In genomic region chr5:10660135-10660534, GRCh38 we compare ENCODE assay signal across 32 cellular contexts.
"Had no signal": no experiment of that assay in that cellular context is flagged by ENCODE, and none has a peak within 500 bp of the region (broad histone marks: within the 10 kb centered on the region; RNA-seq: fewer than 3 reads in every experiment).

No MANE protein-coding gene starts in this region.

- H3K4me2 ChIP-seq: SK-N-SH had no signal

- ATAC-seq: activated CD8-positive, alpha-beta T cell treated with anti-CD3 and anti-CD28 coated beads for 36 hours; activated naive CD8-positive, alpha-beta T cell treated with anti-CD3 and anti-CD28 coated beads, Interleukin-2, amount 50 U/mL, for 24 hours; Panc1; T-cell had no signal

- H3K4me3 Mint-ChIP-seq: activated B cell treated with CpG ODN at 0.5 μM for 24 hours; activated CD4-positive, alpha-beta T cell treated with anti-CD3 and anti-CD28 coated beads, Interleukin-2, amount 10 ng/mL, durations not matched to agents 24 days and 14 days; activated CD8-positive, alpha-beta T cell treated with anti-CD3 and anti-CD28 coated beads for 36 hours; activated naive CD4-positive, alpha-beta T cell treated with anti-CD3 and anti-CD28 coated beads, Interleukin-2, amount 10 ng/mL, durations not matched to agents 7 days and 5 days; activated naive CD8-positive, alpha-beta T cell; activated naive CD8-positive, alpha-beta T cell treated with anti-CD3 and anti-CD28 coated beads, Interleukin-2, amount 50 U/mL, for 24 hours; activated T-helper 1 cell treated with anti-CD3 and anti-CD28 coated beads, Interleukin-12 subunit alpha, Interleukin-12 subunit beta, Interleukin-2, Interleukin-4 antibody, amounts not matched to agents 30 ng/mL and 10 ng/mL and 1 ng/mL, durations not matched to agents 14 hours and 24 hours and 36 hours; brain; T-cell had no signal

- H3K9me3 Mint-ChIP-seq: activated CD4-positive, alpha-beta T cell treated with anti-CD3 and anti-CD28 coated beads, Interleukin-2, amount 10 ng/mL, durations not matched to agents 24 days and 14 days; activated naive CD4-positive, alpha-beta T cell treated with anti-CD3 and anti-CD28 coated beads, Interleukin-2, amount 10 ng/mL, durations not matched to agents 7 days and 5 days; activated T-helper 1 cell treated with anti-CD3 and anti-CD28 coated beads, Interleukin-12 subunit alpha, Interleukin-12 subunit beta, Interleukin-2, Interleukin-4 antibody, amounts not matched to agents 30 ng/mL and 10 ng/mL and 1 ng/mL, durations not matched to agents 14 hours and 24 hours and 36 hours; brain had no signal

- H3K4me3 ChIP-seq: MG63, SJSA1 had no signal

- DNase-seq: activated B cell treated with CpG ODN at 0.5 μM for 24 hours; activated CD4-positive, alpha-beta T cell treated with anti-CD3 and anti-CD28 coated beads, Interleukin-2, amount 10 ng/mL, durations not matched to agents 24 days and 14 days; activated CD4-positive, alpha-beta T cell treated with anti-CD3 and anti-CD28 coated beads, Interleukin-2, amount 50 U/mL, for 4 hours; activated CD8-positive, alpha-beta T cell treated with anti-CD3 and anti-CD28 coated beads for 36 hours; activated naive CD4-positive, alpha-beta T cell treated with anti-CD3 and anti-CD28 coated beads, Interleukin-2, amount 10 ng/mL, durations not matched to agents 7 days and 5 days; activated naive CD8-positive, alpha-beta T cell treated with anti-CD3 and anti-CD28 coated beads, Interleukin-2, amount 50 U/mL, for 24 hours; activated T-cell treated with anti-CD3 and anti-CD28 coated beads, Interleukin-2, amount 50 U/mL, for 1 hour; anterior cingulate cortex; caudate nucleus; cerebellar nuclear complex; Kasumi-1; KG1; MG63; NCI-H1048; NCI-H1105 treated with DMSO at 0.1 percent for 48 hours; NCI-H1436 treated with DMSO at 0.1 percent for 48 hours; NCI-H1694 treated with DMSO at 0.1 percent for 48 hours; NCI-H2029; NCI-H345; NCI-H524 treated with DMSO at 0.1 percent for 48 hours; SHP77 treated with DMSO at 0.1 percent for 48 hours; SK-N-SH; T-cell; T-helper 2 cell; T-helper 9 cell had no signal

- H3K27ac Mint-ChIP-seq: activated CD4-positive, alpha-beta T cell treated with anti-CD3 and anti-CD28 coated beads, Interleukin-2, amount 10 ng/mL, durations not matched to agents 24 days and 14 days; activated CD8-positive, alpha-beta T cell treated with anti-CD3 and anti-CD28 coated beads for 36 hours; activated naive CD4-positive, alpha-beta T cell treated with anti-CD3 and anti-CD28 coated beads, Interleukin-2, amount 10 ng/mL, durations not matched to agents 7 days and 5 days; activated naive CD8-positive, alpha-beta T cell; activated naive CD8-positive, alpha-beta T cell treated with anti-CD3 and anti-CD28 coated beads, Interleukin-2, amount 50 U/mL, for 24 hours; activated T-helper 1 cell treated with anti-CD3 and anti-CD28 coated beads, Interleukin-12 subunit alpha, Interleukin-12 subunit beta, Interleukin-2, Interleukin-4 antibody, amounts not matched to agents 30 ng/mL and 10 ng/mL and 1 ng/mL, durations not matched to agents 14 hours and 24 hours and 36 hours; brain; T-cell had no signal

- H3K36me3 Mint-ChIP-seq: activated naive CD4-positive, alpha-beta T cell treated with anti-CD3 and anti-CD28 coated beads, Interleukin-2, amount 10 ng/mL, durations not matched to agents 7 days and 5 days; activated naive CD8-positive, alpha-beta T cell; brain; T-cell had no signal

- H3K27me3 Mint-ChIP-seq: activated B cell treated with CpG ODN at 0.5 μM for 24 hours; activated CD4-positive, alpha-beta T cell treated with anti-CD3 and anti-CD28 coated beads, Interleukin-2, amount 10 ng/mL, durations not matched to agents 24 days and 14 days; activated naive CD8-positive, alpha-beta T cell; activated naive CD8-positive, alpha-beta T cell treated with anti-CD3 and anti-CD28 coated beads, Interleukin-2, amount 50 U/mL, for 24 hours had no signal

- H3K4me1 Mint-ChIP-seq: activated CD4-positive, alpha-beta T cell treated with anti-CD3 and anti-CD28 coated beads, Interleukin-2, amount 10 ng/mL, durations not matched to agents 24 days and 14 days; activated naive CD4-positive, alpha-beta T cell treated with anti-CD3 and anti-CD28 coated beads, Interleukin-2, amount 10 ng/mL, durations not matched to agents 7 days and 5 days; activated naive CD8-positive, alpha-beta T cell treated with anti-CD3 and anti-CD28 coated beads, Interleukin-2, amount 50 U/mL, for 24 hours; T-cell had no signal

- H3K27ac ChIP-seq: SJSA1, VCaP had no signal

- H3K27me3 ChIP-seq: MG63, SJSA1 had no signal

- H3K4me1 ChIP-seq: SJSA1 had no signal

- H3K9ac ChIP-seq: SK-N-SH had no signal

- H3K9me3 ChIP-seq: MG63, SJSA1, SK-N-SH had no signal

- FAIRE-seq: bronchial epithelial cell had no signal
